Comparison of ENCODE assay signal across 7 cellular contexts in the genomic region with DNA sequence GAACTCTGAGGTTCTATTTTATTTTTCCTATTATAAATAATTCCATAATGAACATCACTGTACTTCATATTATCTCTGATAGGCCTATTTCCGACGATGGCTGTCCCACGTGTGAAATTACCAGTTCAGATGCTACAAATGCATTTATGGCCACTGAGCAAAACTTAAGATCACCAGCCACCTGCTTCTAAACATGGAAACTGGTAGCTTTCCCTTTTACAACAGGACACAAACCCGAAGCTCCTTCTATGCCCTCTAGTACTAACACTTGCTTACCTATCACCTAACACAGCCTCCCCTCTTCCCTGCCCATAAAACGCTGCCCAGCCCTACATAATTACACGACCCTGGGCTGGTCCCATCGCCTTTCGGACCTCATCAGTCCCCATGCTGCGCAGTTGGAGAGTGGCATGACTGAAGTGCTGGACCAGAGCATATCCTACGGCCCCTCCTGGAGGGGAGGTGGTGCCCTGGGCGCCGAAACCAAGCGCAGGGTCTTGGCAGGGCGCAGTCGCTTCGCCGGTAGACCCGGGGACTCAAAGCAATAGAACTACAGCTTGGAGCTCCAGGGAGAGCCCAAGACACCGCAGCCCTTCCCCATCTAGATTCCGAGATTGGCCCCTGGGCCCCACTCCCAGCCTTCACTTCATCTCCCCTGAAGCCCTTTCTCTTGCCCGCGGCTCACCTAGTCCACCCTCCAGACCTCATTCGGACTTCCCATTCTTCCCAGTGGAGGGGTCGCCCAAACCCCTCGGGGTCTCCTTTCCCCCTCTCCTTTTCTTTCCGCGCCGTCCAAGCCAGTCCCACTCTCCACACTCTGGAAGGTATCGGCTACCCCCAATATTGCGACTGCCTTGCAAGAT. TPM values are rescaled to one million over a fixed set of nuclear protein-coding genes. Genes with fewer than 3 reads are reported as not detected.
A peak's percentile ranks its signal among the peaks of the same experiment; 100 is the strongest.
DNase-seq lines count a peak whose midpoint lies in the region; ATAC-seq, FAIRE-seq and TF ChIP-seq lines count a peak whose summit lies in the region.

No MANE protein-coding gene starts in this region.

- no peak overlapping the region for H3K14ac ChIP-seq in H1 (ENCODE audit: insufficient read length)

- WGBS in H1 (ENCODE audit: extremely low coverage in 1 of 2, insufficient coverage in 1 of 2, insufficient read length in 1 of 2, insufficient replicate concordance in 2 of 2, low coverage in 1 of 2, low lambda C conversion rate in 2 of 2, missing lambda C conversion rate in 1 of 2), 2 experiments: 10% methylated on average over 29 of the region's 30 CpGs; no CpG with 5 or more reads in 1 of the 2 experiments
- 3 to 4% methylated on average over 30 of the region's 30 CpGs for WGBS in aorta, 2 donors

- H2BK12ac ChIP-seq in H1 (ENCODE audit: low read depth, low read length): no peak overlapping the region

- H3K79me1 ChIP-seq in H1 (ENCODE audit: low read depth, low read length): no peaks in the 10 kb centered on the region; the same call in 1 of the 2 replicates

- CTCF ChIA-PET in H1 (lab: Charles Lee; ENCODE audit: partially characterized antibody): interaction anchor here (0.6 to 1.5 kb wide), 5 partner anchors 14 to 40 kb away, joined by 3 to 8 read pairs (median 4); no protein-coding TSS in a partner anchor

- peak overlapping the region; percentile 97 for H3K18ac ChIP-seq in H1 (ENCODE audit: extremely low read depth, low read length)

- H3K4me2 ChIP-seq in H1 (ENCODE audit: insufficient read depth in 1 of 2, low read depth in 2 of 2, low read length in 2 of 2): peak overlapping the region; percentile 91 to 98

- no peak for TF ChIP-seq POLR2A in H1 (IDR thresholded peaks at IDR 0.05; ENCODE audit: control extremely low read depth in 1 of 2, low read depth in 2 of 2, low read length in 2 of 2)

- no peak overlapping the region for H2AK5ac ChIP-seq in H1 (ENCODE audit: low read depth, low read length)

- H4K8ac ChIP-seq in H1 (ENCODE audit: extremely low read depth, insufficient read depth, low read length): no peak overlapping the region

- no peak overlapping the region for H3K4ac ChIP-seq in H1 (replicated peaks; ENCODE audit: insufficient read length, low read depth, low read length)

- TF ChIP-seq CTCF in GM12864 (IDR thresholded peaks at IDR 0.05; ENCODE audit: low read depth, low read length, missing control alignments) (no peak), WI38 (IDR thresholded peaks at IDR 0.05; ENCODE audit: low read depth, low read length) (no peak), H1 (IDR thresholded peaks at IDR 0.05; ENCODE audit: control extremely low read depth in 1 of 3, insufficient read depth in 1 of 3, low read depth in 1 of 3, low read length in 3 of 3) (no peak)

- ATAC-seq in HG03439 (IDR thresholded peaks at IDR 0.05; ENCODE audit: unreplicated experiment): peak; percentile 15
- peak; percentile 31 for ATAC-seq in aorta (ENCODE audit: low FRiP score)

- TF ChIP-seq RAD21 in H1 (IDR thresholded peaks at IDR 0.05 in 1 of 2, conservative IDR thresholded peaks at IDR 0.05 in 1 of 2; ENCODE audit: low read depth in 2 of 2, low read length in 2 of 2): no peak

- H3K9ac ChIP-seq in H1 (replicated peaks in 1 of 4; ENCODE audit: extremely low read depth in 1 of 4, low read depth in 3 of 4, low read length in 3 of 4): peak overlapping the region in 2 of 4 experiments; percentile 39 to 47; a peak in 4 of 7 replicates

- peaks cover 0 to 7% (median 2%) of the 10 kb centered on the region in 4 experiments; a peak in 3 of 7 replicates for H3K4me1 ChIP-seq in H1 (replicated peaks in 1 of 4; ENCODE audit: control insufficient read depth in 3 of 4, insufficient read depth in 4 of 4, low read length in 3 of 4)
- peaks cover 5 to 37% of the 10 kb centered on the region in 2 donors for H3K4me1 ChIP-seq in muscle layer of duodenum (ENCODE audit: control insufficient read depth in 1 of 2, insufficient read depth in 2 of 2, low read length in 2 of 2)
- H3K4me1 ChIP-seq in aorta (ENCODE audit: control insufficient read depth in 1 of 2, insufficient read depth in 2 of 2, low read length in 2 of 2): no peaks in the 10 kb centered on the region

- H3K79me2 ChIP-seq in H1 (ENCODE audit: control insufficient read depth in 1 of 2, insufficient read depth in 2 of 2, low read length in 2 of 2): peaks cover 0 to 19% of the 10 kb centered on the region in 2 experiments; a peak in 2 of 4 replicates

- DNase-seq in GM12864 (ENCODE audit: low read depth) (no peak), H1 (ENCODE audit: low read depth in 1 of 2, low spot score in 2 of 2) (peak in 1 of 2 experiments; percentile 75), aorta (peak in 1 of 2 donors; percentile 75), CD1c-positive myeloid dendritic cell (ENCODE audit: extremely low spot score) (no peak)

- intact Hi-C loops in aorta (cut with DNase I): no loop called here

- no peak overlapping the region for H2BK15ac ChIP-seq in H1 (ENCODE audit: low read length)

- no peak overlapping the region for H4K5ac ChIP-seq in H1 (ENCODE audit: insufficient read length, low read depth, low read length)

- TF ChIP-seq EP300 in H1 (IDR thresholded peaks at IDR 0.05; ENCODE audit: borderline replicate concordance in 1 of 2, low read depth in 2 of 2, low read length in 2 of 2): no peak

- no peak overlapping the region for H3K56ac ChIP-seq in H1 (replicated peaks; ENCODE audit: insufficient read length, low read depth, low read length)

- H3K27me3 ChIP-seq in H1 (replicated peaks in 1 of 4; ENCODE audit: control insufficient read depth in 3 of 4, extremely low read depth in 1 of 4, insufficient read depth in 3 of 4, low read length in 3 of 4) (peaks cover 0 to 3% (median 0%) of the 10 kb centered on the region in 4 experiments; a peak in 1 of 7 replicates), muscle layer of duodenum (ENCODE audit: low read depth, low read length) (no peaks in the 10 kb centered on the region), aorta (ENCODE audit: control insufficient read depth in 1 of 2, insufficient read depth in 2 of 2, low read length in 1 of 2) (no peaks in the 10 kb centered on the region)

- POLR2A ChIA-PET in H1 (lab: Charles Lee; ENCODE audit: partially characterized antibody): no interaction called here

- H2AFZ ChIP-seq in H1 (ENCODE audit: low read length): peak overlapping the region; percentile 93

- H3K9me3 ChIP-seq in H1 (ENCODE audit: insufficient read depth in 2 of 2, low read depth in 1 of 2, low read length in 1 of 2): no peaks in the 10 kb centered on the region
- H3K9me3 ChIP-seq in muscle layer of duodenum (ENCODE audit: control insufficient read depth in 1 of 2, low read length in 2 of 2): no peaks in the 10 kb centered on the region
- no peaks in the 10 kb centered on the region for H3K9me3 ChIP-seq in aorta (ENCODE audit: control insufficient read depth, low read length)

- no peak overlapping the region for H4K91ac ChIP-seq in H1 (replicated peaks; ENCODE audit: insufficient read length, low read length)

- H3K23ac ChIP-seq in H1 (ENCODE audit: insufficient read length): no peak overlapping the region

- H3K36me3 ChIP-seq in H1 (ENCODE audit: control insufficient read depth in 2 of 4, insufficient read depth in 4 of 4, low read length in 3 of 4) (peaks cover 0 to 6% (median 2%) of the 10 kb centered on the region in 4 experiments; a peak in 3 of 8 replicates), muscle layer of duodenum (ENCODE audit: control insufficient read depth in 1 of 2, insufficient read depth in 2 of 2, low read length in 2 of 2) (peaks cover 10 to 17% of the 10 kb centered on the region in 2 donors), aorta (ENCODE audit: control insufficient read depth in 1 of 2, insufficient read depth in 2 of 2, low read length in 1 of 2) (no peaks in the 10 kb centered on the region)

- peaks cover 9 to 11% of the 10 kb centered on the region in 2 experiments for H4K20me1 ChIP-seq in H1 (replicated peaks in 1 of 2; ENCODE audit: control insufficient read depth in 1 of 2, insufficient read depth in 2 of 2, low read length in 2 of 2)

- H3K27ac ChIP-seq in H1 (ENCODE audit: low read depth, low read length) (no peak overlapping the region), muscle layer of duodenum (ENCODE audit: low read length) (peak overlapping the region; percentile 87), aorta (ENCODE audit: low read depth in 1 of 2, low read length in 2 of 2) (peak overlapping the region in 1 of 2 donors; percentile 53)

- 0 out of 2 replicates have a peak overlapping the region, but pooled peaks have one; percentile 44 for H2BK5ac ChIP-seq in H1 (ENCODE audit: low read depth, low read length)

- peaks cover 17% of the 10 kb centered on the region for H3K23me2 ChIP-seq in H1 (ENCODE audit: low read depth, low read length)

- H2BK20ac ChIP-seq in H1 (ENCODE audit: low read length): no peak overlapping the region

- H2BK120ac ChIP-seq in H1 (replicated peaks; ENCODE audit: low read depth, low read length): no peak overlapping the region

- FAIRE-seq in H1 (lab: Jason Lieb, UNC): no peak

- H3K4me3 ChIP-seq in GM12864 (ENCODE audit: low read depth, low read length) (peak overlapping the region; percentile 92), WI38 (ENCODE audit: low read depth, low read length) (peak overlapping the region; percentile 76), H1 (ENCODE audit: extremely low read depth in 1 of 4, insufficient read depth in 2 of 4, low read depth in 3 of 4, low read length in 4 of 4) (peak overlapping the region; percentile 80 to 93 (median 92)), muscle layer of duodenum (ENCODE audit: low read depth in 1 of 2, low read length in 2 of 2) (peak overlapping the region; percentile 94 to 96), aorta (ENCODE audit: low read length in 2 of 2) (peak overlapping the region; percentile 80 to 98)

RNA-seq across cellular contexts. Expression of a gene that starts 1.0 kb away (rescaled TPM):
- total RNA-seq in H1 (2021; fragmentation: NEBNext Ultra II Directional; extraction: Animal tissue kit (Norgen Biotek cat#: 25700)): 26.3 and 31.5 TPM in 2 replicates
- 8.3 and 12.2 TPM in 2 replicates for polyA plus RNA-seq in H1 (2011; rRNA removed)
- polyA plus RNA-seq in H1 (2011; cell fraction: cytosol; rRNA removed): 13.4 TPM
- polyA plus RNA-seq in H1 (2011; cell fraction: nucleus; rRNA removed): 13.6 TPM
- polyA plus RNA-seq in H1 (2012, experiment 1 of 2): 18.6 to 28.7 TPM (median 21.7 TPM) in 4 replicates
- 2.0 TPM for polyA plus RNA-seq in H1 (2012, experiment 2 of 2)
- 40.2 TPM for polyA plus RNA-seq in H1 (2013, experiment 1 of 2)
- 48.2 TPM for polyA plus RNA-seq in H1 (2013, experiment 2 of 2)
- polyA minus RNA-seq in H1 (2011; rRNA and poly(A)+ RNA removed): 12.1 and 15.0 TPM in 2 replicates
- polyA minus RNA-seq in H1 (2011; cell fraction: cytosol; rRNA and poly(A)+ RNA removed): 16.7 TPM
- polyA minus RNA-seq in H1 (2011; cell fraction: nucleus; rRNA and poly(A)+ RNA removed): 10.0 TPM
- total RNA-seq in aorta: 10 to 100 TPM; 40.5 to 43.4 TPM
- 10 to 100 TPM; 26.7 to 28.8 TPM for polyA plus RNA-seq in aorta

RNA-seq across cellular contexts. Expression of a gene that starts 33.2 kb away (rescaled TPM):
- not detected in 2 replicates for total RNA-seq in H1 (2021; fragmentation: NEBNext Ultra II Directional; extraction: Animal tissue kit (Norgen Biotek cat#: 25700))
- 0.06 TPM in 1 of 2 replicates, not detected in the other for polyA plus RNA-seq in H1 (2011; rRNA removed)
- not detected for polyA plus RNA-seq in H1 (2011; cell fraction: cytosol; rRNA removed)
- polyA plus RNA-seq in H1 (2011; cell fraction: nucleus; rRNA removed): not detected
- 0.09 to 0.59 TPM (median 0.40 TPM) in 3 of 4 replicates, not detected in the other for polyA plus RNA-seq in H1 (2012, experiment 1 of 2)
- polyA plus RNA-seq in H1 (2012, experiment 2 of 2): 1.2 TPM
- polyA plus RNA-seq in H1 (2013, experiment 1 of 2): not detected
- polyA plus RNA-seq in H1 (2013, experiment 2 of 2): not detected
- polyA minus RNA-seq in H1 (2011; rRNA and poly(A)+ RNA removed): not detected in 2 replicates
- polyA minus RNA-seq in H1 (2011; cell fraction: cytosol; rRNA and poly(A)+ RNA removed): not detected
- polyA minus RNA-seq in H1 (2011; cell fraction: nucleus; rRNA and poly(A)+ RNA removed): 0.40 TPM
- not detected for total RNA-seq in aorta
- not detected for polyA plus RNA-seq in aorta
